In the genomic region with DNA sequence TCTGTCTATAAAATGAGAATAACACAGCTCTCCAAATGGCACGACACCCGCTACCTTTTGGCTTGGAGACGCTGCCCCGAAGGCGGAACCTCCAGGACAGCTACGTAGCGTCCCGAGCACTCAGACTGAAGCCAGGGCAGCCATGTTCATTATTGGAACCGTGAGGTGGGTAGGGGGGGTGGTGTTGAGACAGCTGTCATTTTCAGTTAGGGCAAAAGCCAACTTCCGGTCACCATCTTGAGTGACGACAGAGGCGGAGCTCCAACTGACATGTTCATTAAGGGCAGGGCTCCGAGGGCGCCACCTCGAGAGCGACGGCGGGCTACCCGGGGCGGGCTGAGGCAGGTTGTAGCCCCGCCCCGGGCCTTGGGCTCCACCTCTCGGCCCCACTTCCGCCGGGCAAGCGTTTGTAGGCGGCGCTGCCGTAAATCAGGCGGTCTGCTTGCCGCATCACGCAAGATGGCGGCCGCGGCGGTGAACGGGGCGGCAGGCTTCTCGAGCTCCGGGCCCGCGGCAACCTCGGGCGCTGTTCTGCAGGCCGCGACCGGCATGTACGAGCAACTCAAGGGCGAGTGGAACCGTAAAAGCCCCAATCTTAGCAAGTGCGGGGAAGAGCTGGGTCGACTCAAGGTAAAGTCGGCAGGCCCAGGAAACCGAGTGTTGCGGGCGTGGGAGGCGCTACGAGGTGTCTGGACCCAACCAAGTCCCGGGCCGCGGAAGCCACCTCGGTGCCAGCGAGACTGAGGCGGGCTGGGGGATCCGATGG, we compare ENCODE assay signal across 8 cellular contexts. TPM values are rescaled to one million over a fixed set of nuclear protein-coding genes. Genes with fewer than 3 reads are reported as not detected.
DNase-seq lines count a peak whose midpoint lies in the region; ATAC-seq, FAIRE-seq and TF ChIP-seq lines count a peak whose summit lies in the region.

PSMD8 (plus strand) TSS at position 240 of the 766 bp plus-strand sequence; CDS start at position 271, 31 bp downstream.

- peak within 1 kb of the TSS; percentile 98 for H3K4me3 Mint-ChIP-seq in chondrocyte (ENCODE audit: unreplicated experiment)

- H3K9ac ChIP-seq in kidney (ENCODE audit: low read length in 2 of 2), result peak within 1 kb of the TSS; percentile 78 to 86

- peaks cover 24% of the 10 kb centered on the region for H3K36me3 ChIP-seq in BE2C
- peaks cover 2 to 7% of the 10 kb centered on the region in 2 donors for H3K36me3 ChIP-seq in kidney (ENCODE audit: control insufficient read depth in 1 of 2, insufficient read depth in 2 of 2, low read length in 2 of 2)

- H3K27ac Mint-ChIP-seq in chondrocyte (ENCODE audit: unreplicated experiment), result peak within 1 kb of the TSS; percentile 99

- intact Hi-C loops in kidney (cut with DNase I), result no loop called here

- H3K4me1 ChIP-seq in BE2C (no peaks in the 10 kb centered on the region; the same call in 1 of the 2 replicates), kidney (ENCODE audit: control insufficient read depth in 1 of 2, insufficient read depth in 1 of 2, low read depth in 1 of 2, low read length in 2 of 2) (peaks cover 12 to 13% of the 10 kb centered on the region in 2 donors)

- ATAC-seq in HG03439 (IDR thresholded peaks at IDR 0.05; ENCODE audit: unreplicated experiment), result peak; percentile 91

- peak; percentile 97 for FAIRE-seq in kidney (lab: Jason Lieb, UNC)

- H3K9me3 Mint-ChIP-seq in chondrocyte (ENCODE audit: low read depth), result no peaks in the 10 kb centered on the region

- no peaks in the 10 kb centered on the region for H3K27me3 Mint-ChIP-seq in chondrocyte (ENCODE audit: low read depth)

- H3K4me3 ChIP-seq in BE2C (ENCODE audit: low read depth, low read length) (peak within 1 kb of the TSS; percentile 99), kidney (ENCODE audit: low read length in 2 of 2) (peak within 1 kb of the TSS; percentile 84 to 90)

- H3K4me1 Mint-ChIP-seq in chondrocyte (ENCODE audit: low read depth), result peaks cover 25% of the 10 kb centered on the region

- peaks cover 6% of the 10 kb centered on the region for H3K36me3 Mint-ChIP-seq in chondrocyte (ENCODE audit: low read depth)

- peak within 1 kb of the TSS; percentile 84 to 88 for H3K27ac ChIP-seq in kidney (ENCODE audit: low read depth in 2 of 2, low read length in 2 of 2)

- H3K27me3 ChIP-seq in BE2C, result no peaks in the 10 kb centered on the region

- peak; percentile 21; the same call in 1 of the 2 replicates for TF ChIP-seq CTCF in BE2C (IDR thresholded peaks at IDR 0.05; ENCODE audit: low read depth, low read length)
- peak; percentile 64 for TF ChIP-seq CTCF in chondrocyte (IDR thresholded peaks at IDR 0.05)
- peak; percentile 35 for TF ChIP-seq CTCF in kidney (IDR thresholded peaks at IDR 0.05; ENCODE audit: borderline replicate concordance, extremely low read depth, insufficient read depth)

- peak; percentile 99 for TF ChIP-seq POLR2A in GM19193 (IDR thresholded peaks at IDR 0.05; ENCODE audit: extremely low read depth, insufficient read depth, insufficient read length)

- DNase-seq in BE2C, result peak; percentile 99
- DNase-seq in NCI-H510A treated with DMSO at 0.1 percent for 48 hours (lab: John Stamatoyannopoulos, UW), result peak; percentile 96
- peak; percentile 94 to 95 for DNase-seq in activated CD4-positive, alpha-beta T cell treated with anti-CD3 and anti-CD28 coated beads for 24 hours (ENCODE audit: low read depth in 2 of 2)
- peak; percentile 99 for DNase-seq in chondrocyte (ENCODE audit: low spot score)
- peak; percentile 100 for DNase-seq in kidney
- DNase-seq in stimulated activated CD4-positive, alpha-beta T cell treated with anti-CD3 and anti-CD28 coated beads, Interleukin-15, amount 100 ng/mL, for 24 hours, result peak; percentile 99

- H3K9me3 ChIP-seq in BE2C (no peaks in the 10 kb centered on the region), kidney (ENCODE audit: control insufficient read depth in 1 of 2, low read length in 2 of 2) (no peaks in the 10 kb centered on the region)

RNA-seq across cellular contexts. Expression of gene PSMD8, which starts in this region (rescaled TPM):
- polyA plus RNA-seq in BE2C (2012; ENCODE audit: insufficient read depth, insufficient read length, low read depth), result 683 TPM
- total RNA-seq in chondrocyte (181 to 197 TPM (median 197 TPM) in 3 replicates), kidney (126 TPM)
- polyA plus RNA-seq in kidney (ENCODE audit: insufficient read depth, low read depth, low replicate concordance), result 217 TPM

Comparison
In these comparisons a context has a peak if more than half of its experiments do, and no peak if none do; other contexts are left out.
1. Peak in every context shown above with its lines: DNase-seq, ATAC-seq, H3K4me3 ChIP-seq and H3K27ac ChIP-seq.